Comparison of ENCODE assay signal across 7 cellular contexts in the genomic region with DNA sequence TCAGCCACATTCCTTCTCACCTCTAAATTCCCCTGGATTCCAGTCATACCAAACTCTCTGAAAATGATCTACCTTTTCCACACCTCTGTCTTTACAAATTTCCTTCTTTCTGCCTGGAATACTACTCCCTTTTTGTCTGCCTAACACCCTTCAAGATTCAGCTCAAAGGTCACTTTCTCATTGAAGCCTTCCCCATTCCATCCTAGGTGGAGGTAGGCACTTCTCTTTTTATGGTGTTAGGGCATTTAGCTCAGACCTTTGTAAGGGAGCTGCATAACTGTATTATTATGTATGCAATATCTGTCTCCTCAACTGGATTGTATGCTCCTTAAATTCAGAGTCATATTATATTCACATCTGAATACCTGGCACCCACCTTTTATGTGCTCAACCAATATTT.
"Had no signal": no experiment of that assay in that cellular context is flagged by ENCODE, and none has a peak within 500 bp of the region (broad histone marks: within the 10 kb centered on the region; RNA-seq: fewer than 3 reads in every experiment).

No MANE protein-coding gene starts in this region.

- H3K27ac ChIP-seq: GM23248 had no signal

- DNase-seq: GM23248, GOT3, H7, HFFc6 had no signal

- H3K36me3 ChIP-seq: HAP-1 had no signal

- H3K9ac ChIP-seq: GM23248 had no signal

- H3K4me3 ChIP-seq: GM23248, HAP-1 had no signal

- H2AFZ ChIP-seq: GM23248 had no signal

- ATAC-seq: HCT116, HepG2 had no signal
